10 cellular contexts compared by ENCODE assay signal in genomic region chr1:178869114-178869697, GRCh38. TPM values are rescaled to one million over a fixed set of nuclear protein-coding genes. Genes with fewer than 3 reads are reported as not detected.
DNase-seq lines count a peak whose midpoint lies in the region; ATAC-seq and TF ChIP-seq lines count a peak whose summit lies in the region.
"Had no signal": no experiment of that assay in that cellular context is flagged by ENCODE, and none has a peak within 500 bp of the region (broad histone marks: within the 10 kb centered on the region; RNA-seq: fewer than 3 reads in every experiment).

No MANE protein-coding gene starts in this region.

- H3K4me3 Mint-ChIP-seq in WTC11 (no peak overlapping the region; the same call in 1 of the 2 replicates), osteocyte (ENCODE audit: unreplicated experiment) (no peak overlapping the region)
- no peak overlapping the region for H3K4me3 Mint-ChIP-seq in activated CD4-positive, alpha-beta T cell treated with anti-CD3 and anti-CD28 coated beads for 36 hours
- H3K4me3 Mint-ChIP-seq: immature natural killer cell had no signal

- H3K27me3 Mint-ChIP-seq in WTC11 (ENCODE audit: low read depth) (no peaks in the 10 kb centered on the region), osteocyte (ENCODE audit: unreplicated experiment) (no peaks in the 10 kb centered on the region)
- no peaks in the 10 kb centered on the region for H3K27me3 Mint-ChIP-seq in activated CD4-positive, alpha-beta T cell treated with anti-CD3 and anti-CD28 coated beads for 36 hours

- TF ChIP-seq CTCF in WTC11 (IDR thresholded peaks at IDR 0.05) (no peak), osteocyte (IDR thresholded peaks at IDR 0.05) (no peak)

- CTCF ChIA-PET in WTC11 (lab: Charles Lee) = interaction anchor here (0.8 to 2.7 kb wide), 4 partner anchors 133 to 327 kb away, joined by 3 to 11 read pairs (median 4); no protein-coding TSS in a partner anchor
- CTCF ChIA-PET in activated CD4-positive, alpha-beta T cell treated with anti-CD3 and anti-CD28 coated beads for 36 hours (lab: Charles Lee) = interaction anchor here (0.7 to 1.1 kb wide), 2 partner anchors 9 to 325 kb away, joined by 3 read pairs; no protein-coding TSS in a partner anchor

- POLR2A ChIA-PET in WTC11 (lab: Charles Lee) = no interaction called here
- POLR2A ChIA-PET in activated CD4-positive, alpha-beta T cell treated with anti-CD3 and anti-CD28 coated beads for 36 hours (lab: Charles Lee) = no interaction called here

- ATAC-seq in WTC11 (peak; percentile 85), left cardiac atrium (peak; percentile 57 to 73), HG03520 (IDR thresholded peaks at IDR 0.05; ENCODE audit: unreplicated experiment) (no peak), GM21619 (IDR thresholded peaks at IDR 0.05; ENCODE audit: unreplicated experiment) (no peak)
- ATAC-seq in activated CD4-positive, alpha-beta T cell treated with anti-CD3 and anti-CD28 coated beads for 36 hours = no peak

- intact Hi-C loops in left cardiac atrium (cut with DNase I) = no loop called here
- intact Hi-C loops in activated CD4-positive, alpha-beta T cell treated with anti-CD3 and anti-CD28 coated beads for 36 hours (cut with DNase I, micrococcal nuclease) = loop anchor here in 1 of 2 experiments (5.0 kb wide), 1 partner anchor 327 kb away; no protein-coding TSS in a partner anchor

- no peaks in the 10 kb centered on the region for H3K9me3 Mint-ChIP-seq in WTC11
- H3K9me3 Mint-ChIP-seq in osteocyte (ENCODE audit: unreplicated experiment) = no peaks in the 10 kb centered on the region
- H3K9me3 Mint-ChIP-seq in activated CD4-positive, alpha-beta T cell treated with anti-CD3 and anti-CD28 coated beads for 36 hours (ENCODE audit: low read depth) = no peaks in the 10 kb centered on the region
- H3K9me3 Mint-ChIP-seq: immature natural killer cell had no signal

- DNase-seq in AG08396 (ENCODE audit: low spot score) = peak; percentile 15
- no peak for DNase-seq in WTC11 (ENCODE audit: low spot score)
- DNase-seq in left cardiac atrium = no peak
- no peak for DNase-seq in osteocyte (ENCODE audit: extremely low spot score, unreplicated experiment)
- DNase-seq in NCI-H748 (lab: John Stamatoyannopoulos, UW; ENCODE audit: unreplicated experiment) = no peak
- no peak for DNase-seq in activated CD4-positive, alpha-beta T cell treated with anti-CD3 and anti-CD28 coated beads for 36 hours
- DNase-seq: activated CD4-positive, alpha-beta T cell treated with anti-CD3 and anti-CD28 coated beads, Interleukin-2, amount 50 U/mL, for 1 hour; immature natural killer cell had no signal

- H3K27ac Mint-ChIP-seq in WTC11 = peak overlapping the region; percentile 13; the same call in 1 of the 2 replicates
- H3K27ac Mint-ChIP-seq in osteocyte (ENCODE audit: unreplicated experiment) = peak overlapping the region; percentile 33
- H3K27ac Mint-ChIP-seq in activated CD4-positive, alpha-beta T cell treated with anti-CD3 and anti-CD28 coated beads for 36 hours = no peak overlapping the region
- H3K27ac Mint-ChIP-seq: immature natural killer cell had no signal

- peaks cover 26% of the 10 kb centered on the region for H3K4me1 Mint-ChIP-seq in WTC11
- H3K4me1 Mint-ChIP-seq in osteocyte (ENCODE audit: unreplicated experiment) = peaks cover 29% of the 10 kb centered on the region
- H3K4me1 Mint-ChIP-seq in activated CD4-positive, alpha-beta T cell treated with anti-CD3 and anti-CD28 coated beads for 36 hours = peaks cover 11% of the 10 kb centered on the region

- H3K36me3 Mint-ChIP-seq in WTC11 (no peaks in the 10 kb centered on the region), osteocyte (ENCODE audit: unreplicated experiment) (no peaks in the 10 kb centered on the region)
- no peaks in the 10 kb centered on the region for H3K36me3 Mint-ChIP-seq in activated CD4-positive, alpha-beta T cell treated with anti-CD3 and anti-CD28 coated beads for 36 hours (ENCODE audit: low read depth)

TF ChIP-seq in WTC11, 78 proteins besides CTCF, POLR2A, EP300 and RAD21 (continues in another document):
- TF ChIP-seq ERG (CRISPR knock-in tag; IDR thresholded peaks at IDR 0.05) = no peak
- TF ChIP-seq, protein P1, sequence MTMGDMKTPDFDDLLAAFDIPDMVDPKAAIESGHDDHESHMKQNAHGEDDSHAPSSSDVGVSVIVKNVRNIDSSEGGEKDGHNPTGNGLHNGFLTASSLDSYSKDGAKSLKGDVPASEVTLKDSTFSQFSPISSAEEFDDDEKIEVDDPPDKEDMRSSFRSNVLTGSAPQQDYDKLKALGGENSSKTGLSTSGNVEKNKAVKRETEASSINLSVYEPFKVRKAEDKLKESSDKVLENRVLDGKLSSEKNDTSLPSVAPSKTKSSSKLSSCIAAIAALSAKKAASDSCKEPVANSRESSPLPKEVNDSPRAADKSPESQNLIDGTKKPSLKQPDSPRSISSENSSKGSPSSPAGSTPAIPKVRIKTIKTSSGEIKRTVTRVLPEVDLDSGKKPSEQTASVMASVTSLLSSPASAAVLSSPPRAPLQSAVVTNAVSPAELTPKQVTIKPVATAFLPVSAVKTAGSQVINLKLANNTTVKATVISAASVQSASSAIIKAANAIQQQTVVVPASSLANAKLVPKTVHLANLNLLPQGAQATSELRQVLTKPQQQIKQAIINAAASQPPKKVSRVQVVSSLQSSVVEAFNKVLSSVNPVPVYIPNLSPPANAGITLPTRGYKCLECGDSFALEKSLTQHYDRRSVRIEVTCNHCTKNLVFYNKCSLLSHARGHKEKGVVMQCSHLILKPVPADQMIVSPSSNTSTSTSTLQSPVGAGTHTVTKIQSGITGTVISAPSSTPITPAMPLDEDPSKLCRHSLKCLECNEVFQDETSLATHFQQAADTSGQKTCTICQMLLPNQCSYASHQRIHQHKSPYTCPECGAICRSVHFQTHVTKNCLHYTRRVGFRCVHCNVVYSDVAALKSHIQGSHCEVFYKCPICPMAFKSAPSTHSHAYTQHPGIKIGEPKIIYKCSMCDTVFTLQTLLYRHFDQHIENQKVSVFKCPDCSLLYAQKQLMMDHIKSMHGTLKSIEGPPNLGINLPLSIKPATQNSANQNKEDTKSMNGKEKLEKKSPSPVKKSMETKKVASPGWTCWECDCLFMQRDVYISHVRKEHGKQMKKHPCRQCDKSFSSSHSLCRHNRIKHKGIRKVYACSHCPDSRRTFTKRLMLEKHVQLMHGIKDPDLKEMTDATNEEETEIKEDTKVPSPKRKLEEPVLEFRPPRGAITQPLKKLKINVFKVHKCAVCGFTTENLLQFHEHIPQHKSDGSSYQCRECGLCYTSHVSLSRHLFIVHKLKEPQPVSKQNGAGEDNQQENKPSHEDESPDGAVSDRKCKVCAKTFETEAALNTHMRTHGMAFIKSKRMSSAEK (CRISPR knock-in tag; IDR thresholded peaks at IDR 0.05; ENCODE audit: borderline replicate concordance) = no peak
- no peak for TF ChIP-seq ETV6 (CRISPR knock-in tag; IDR thresholded peaks at IDR 0.05)
- no peak for TF ChIP-seq PRRX2 (CRISPR knock-in tag; IDR thresholded peaks at IDR 0.05)
- no peak for TF ChIP-seq GRHL2 (CRISPR knock-in tag; IDR thresholded peaks at IDR 0.05; ENCODE audit: insufficient replicate concordance, severe bottlenecking)
- TF ChIP-seq, protein P2, sequence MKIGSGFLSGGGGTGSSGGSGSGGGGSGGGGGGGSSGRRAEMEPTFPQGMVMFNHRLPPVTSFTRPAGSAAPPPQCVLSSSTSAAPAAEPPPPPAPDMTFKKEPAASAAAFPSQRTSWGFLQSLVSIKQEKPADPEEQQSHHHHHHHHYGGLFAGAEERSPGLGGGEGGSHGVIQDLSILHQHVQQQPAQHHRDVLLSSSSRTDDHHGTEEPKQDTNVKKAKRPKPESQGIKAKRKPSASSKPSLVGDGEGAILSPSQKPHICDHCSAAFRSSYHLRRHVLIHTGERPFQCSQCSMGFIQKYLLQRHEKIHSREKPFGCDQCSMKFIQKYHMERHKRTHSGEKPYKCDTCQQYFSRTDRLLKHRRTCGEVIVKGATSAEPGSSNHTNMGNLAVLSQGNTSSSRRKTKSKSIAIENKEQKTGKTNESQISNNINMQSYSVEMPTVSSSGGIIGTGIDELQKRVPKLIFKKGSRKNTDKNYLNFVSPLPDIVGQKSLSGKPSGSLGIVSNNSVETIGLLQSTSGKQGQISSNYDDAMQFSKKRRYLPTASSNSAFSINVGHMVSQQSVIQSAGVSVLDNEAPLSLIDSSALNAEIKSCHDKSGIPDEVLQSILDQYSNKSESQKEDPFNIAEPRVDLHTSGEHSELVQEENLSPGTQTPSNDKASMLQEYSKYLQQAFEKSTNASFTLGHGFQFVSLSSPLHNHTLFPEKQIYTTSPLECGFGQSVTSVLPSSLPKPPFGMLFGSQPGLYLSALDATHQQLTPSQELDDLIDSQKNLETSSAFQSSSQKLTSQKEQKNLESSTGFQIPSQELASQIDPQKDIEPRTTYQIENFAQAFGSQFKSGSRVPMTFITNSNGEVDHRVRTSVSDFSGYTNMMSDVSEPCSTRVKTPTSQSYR (CRISPR knock-in tag; IDR thresholded peaks at IDR 0.05) = no peak

RNA-seq across cellular contexts. Expression of gene ANGPTL1, which starts 1.7 kb away (rescaled TPM):
- total RNA-seq in WTC11 (2021) (not detected in 3 replicates), left cardiac atrium (10 to 100 TPM; 14.3 to 19.0 TPM), osteocyte (0.43 and 0.57 TPM in 2 replicates)
- total RNA-seq in activated CD4-positive, alpha-beta T cell treated with anti-CD3 and anti-CD28 coated beads for 36 hours = not detected

Comparison
In these comparisons a context has a peak if more than half of its experiments do, and no peak if none do; other contexts are left out.
1. ATAC-seq: peak in WTC11 (single experiment) and left cardiac atrium (2 of 2); none in HG03520 (single experiment), GM21619 (single experiment) and activated CD4-positive, alpha-beta T cell treated with anti-CD3 and anti-CD28 coated beads for 36 hours (single experiment).